ENCODE assay signal across 12 cellular contexts in genomic region chr1:225944951-225945350, GRCh38. TPM values are rescaled to one million over a fixed set of nuclear protein-coding genes. Genes with fewer than 3 reads are reported as not detected.
A peak's percentile ranks its signal among the peaks of the same experiment; 100 is the strongest.
DNase-seq lines count a peak whose midpoint lies in the region; ATAC-seq and TF ChIP-seq lines count a peak whose summit lies in the region.
"Had no signal": no experiment of that assay in that cellular context is flagged by ENCODE, and none has a peak within 500 bp of the region (broad histone marks: within the 10 kb centered on the region; RNA-seq: fewer than 3 reads in every experiment).

No MANE protein-coding gene starts in this region.

- POLR2A ChIA-PET in activated CD4-positive, alpha-beta T cell treated with anti-CD3 and anti-CD28 coated beads for 36 hours (lab: Charles Lee): no interaction called here
- POLR2A ChIA-PET in RWPE1 (lab: Yijun Ruan, JAX; ENCODE audit: low non-redundant PET): interaction anchor here (0.6 to 1.0 kb wide), 2 partner anchors 23 to 27 kb away, joined by 3 to 7 read pairs; no protein-coding TSS in a partner anchor

- in situ Hi-C loops in G401 (cut with HindIII; ENCODE audit: low sequenced_read_pairs): no loop called here

- CTCF ChIA-PET in activated CD4-positive, alpha-beta T cell treated with anti-CD3 and anti-CD28 coated beads for 36 hours (lab: Charles Lee): interaction anchor here (0.8 to 3.4 kb wide), 3 partner anchors 17 to 42 kb away, joined by 3 to 21 read pairs (median 7); no protein-coding TSS in a partner anchor
- CTCF ChIA-PET in RWPE1 (lab: Yijun Ruan, JAX): interaction anchor here (0.6 to 1.6 kb wide), 9 partner anchors 17 to 470 kb away, joined by 3 to 5 read pairs (median 4); partner anchors contain the start of gene TMEM63A

- peak overlapping the region; percentile 50 for H3K27ac ChIP-seq in RWPE1
- H3K27ac ChIP-seq: 22Rv1 had no signal

- no peak overlapping the region for H3K4me3 Mint-ChIP-seq in activated CD4-positive, alpha-beta T cell treated with anti-CD3 and anti-CD28 coated beads for 36 hours
- H3K4me3 Mint-ChIP-seq in stimulated activated effector memory CD8-positive, alpha-beta T cell treated with anti-CD3 and anti-CD28 coated beads, Interleukin-12 subunit alpha, Interleukin-12 subunit beta, amount 100 ng/mL, for 72 hours: no peak overlapping the region

- H3K36me3 Mint-ChIP-seq in activated CD4-positive, alpha-beta T cell treated with anti-CD3 and anti-CD28 coated beads for 36 hours (ENCODE audit: low read depth): no peaks in the 10 kb centered on the region
- H3K36me3 Mint-ChIP-seq in stimulated activated effector memory CD8-positive, alpha-beta T cell treated with anti-CD3 and anti-CD28 coated beads, Interleukin-12 subunit alpha, Interleukin-12 subunit beta, amount 100 ng/mL, for 72 hours: no peaks in the 10 kb centered on the region

- peaks cover 3% of the 10 kb centered on the region for H3K27me3 Mint-ChIP-seq in activated CD4-positive, alpha-beta T cell treated with anti-CD3 and anti-CD28 coated beads for 36 hours

- DNase-seq in activated CD4-positive, alpha-beta T cell treated with anti-CD3 and anti-CD28 coated beads for 36 hours: no peak
- DNase-seq in activated CD4-positive, alpha-beta T cell treated with anti-CD3 and anti-CD28 coated beads, Interleukin-2, amount 50 U/mL, for 1 hour: no peak
- DNase-seq in RWPE1 (ENCODE audit: low spot score) (no peak), G401 (ENCODE audit: low spot score) (no peak), mesenteric fat pad (ENCODE audit: low spot score) (no peak)
- no peak for DNase-seq in stimulated activated effector memory CD8-positive, alpha-beta T cell treated with anti-CD3 and anti-CD28 coated beads, Interleukin-12 subunit alpha, Interleukin-12 subunit beta, amount 100 ng/mL, for 72 hours (ENCODE audit: low spot score in 2 of 2)
- DNase-seq in effector CD4-positive, alpha-beta T cell: no peak
- DNase-seq: activated CD4-positive, alpha-beta T cell treated with anti-CD3 and anti-CD28 coated beads, Interleukin-2, amount 50 U/mL, for 48 hours; NCI-H2171; stimulated activated CD4-positive, alpha-beta T cell treated with anti-CD3 and anti-CD28 coated beads, Interleukin-4, amount 100 ng/mL, for 1 hour had no signal

- peaks cover 9% of the 10 kb centered on the region for H3K4me1 Mint-ChIP-seq in activated CD4-positive, alpha-beta T cell treated with anti-CD3 and anti-CD28 coated beads for 36 hours
- H3K4me1 Mint-ChIP-seq in stimulated activated effector memory CD8-positive, alpha-beta T cell treated with anti-CD3 and anti-CD28 coated beads, Interleukin-12 subunit alpha, Interleukin-12 subunit beta, amount 100 ng/mL, for 72 hours: peaks cover 10% of the 10 kb centered on the region

- intact Hi-C loops in activated CD4-positive, alpha-beta T cell treated with anti-CD3 and anti-CD28 coated beads for 36 hours (cut with DNase I, micrococcal nuclease): no loop called here

- TF ChIP-seq CTCF in RWPE1 (conservative IDR thresholded peaks at IDR 0.05; ENCODE audit: low read depth): no peak

- peak; percentile 75 for ATAC-seq in activated CD4-positive, alpha-beta T cell treated with anti-CD3 and anti-CD28 coated beads for 36 hours
- peak; percentile 46 for ATAC-seq in HG02870 (IDR thresholded peaks at IDR 0.05; ENCODE audit: unreplicated experiment)
- ATAC-seq in stimulated activated effector memory CD8-positive, alpha-beta T cell treated with anti-CD3 and anti-CD28 coated beads, Interleukin-12 subunit alpha, Interleukin-12 subunit beta, amount 100 ng/mL, for 72 hours: peak; percentile 64

- no peak overlapping the region for H3K27ac Mint-ChIP-seq in activated CD4-positive, alpha-beta T cell treated with anti-CD3 and anti-CD28 coated beads for 36 hours
- H3K27ac Mint-ChIP-seq in stimulated activated effector memory CD8-positive, alpha-beta T cell treated with anti-CD3 and anti-CD28 coated beads, Interleukin-12 subunit alpha, Interleukin-12 subunit beta, amount 100 ng/mL, for 72 hours: peak overlapping the region; percentile 8

- H3K9me3 Mint-ChIP-seq in activated CD4-positive, alpha-beta T cell treated with anti-CD3 and anti-CD28 coated beads for 36 hours (ENCODE audit: low read depth): no peaks in the 10 kb centered on the region
- H3K9me3 Mint-ChIP-seq in stimulated activated effector memory CD8-positive, alpha-beta T cell treated with anti-CD3 and anti-CD28 coated beads, Interleukin-12 subunit alpha, Interleukin-12 subunit beta, amount 100 ng/mL, for 72 hours: no peaks in the 10 kb centered on the region

RNA-seq across cellular contexts. Expression of gene LEFTY2, which starts 3.9 kb away (rescaled TPM):
- not detected for total RNA-seq in activated CD4-positive, alpha-beta T cell treated with anti-CD3 and anti-CD28 coated beads for 36 hours
- not detected in 2 replicates for total RNA-seq in G401 (2014; rRNA removed; shearing (Covaris generic))
- 2.2 TPM for total RNA-seq in mesenteric fat pad

RNA-seq across cellular contexts. Expression of gene PYCR2, which starts 20.9 kb away (rescaled TPM):
- total RNA-seq in activated CD4-positive, alpha-beta T cell treated with anti-CD3 and anti-CD28 coated beads for 36 hours: 100 to 1,000 TPM; 106 to 126 TPM
- 87.3 and 125 TPM in 2 replicates for total RNA-seq in G401 (2014; rRNA removed; shearing (Covaris generic))
- 48.9 TPM for total RNA-seq in mesenteric fat pad

RNA-seq across cellular contexts. Expression of gene SDE2, which starts 54.2 kb away (rescaled TPM):
- total RNA-seq in activated CD4-positive, alpha-beta T cell treated with anti-CD3 and anti-CD28 coated beads for 36 hours: 10 to 100 TPM; 13.5 to 15.0 TPM
- 13.5 and 22.1 TPM in 2 replicates for total RNA-seq in G401 (2014; rRNA removed; shearing (Covaris generic))
- total RNA-seq in mesenteric fat pad: 20.1 TPM

RNA-seq across cellular contexts. Expression of gene LEFTY1, which starts 56.0 kb away (rescaled TPM):
- total RNA-seq in activated CD4-positive, alpha-beta T cell treated with anti-CD3 and anti-CD28 coated beads for 36 hours: not detected
- total RNA-seq in G401 (2014; rRNA removed; shearing (Covaris generic)): not detected in 2 replicates
- total RNA-seq in mesenteric fat pad: not detected
